1 cellular context compared by ENCODE assay signal in genomic region chr11:36478700-36479329, GRCh38.
TF ChIP-seq lines count a peak whose summit lies in the region.

No MANE protein-coding gene starts in this region.

TF ChIP-seq in GM23338, 12 proteins besides CTCF, POLR2A, EP300 and RAD21 (continued from another document):
- TF ChIP-seq ZNF462 (CRISPR knock-in tag; IDR thresholded peaks at IDR 0.05) (no peak), POLR2AphosphoS5 (IDR thresholded peaks at IDR 0.05; ENCODE audit: low read depth) (no peak), ETS1 (IDR thresholded peaks at IDR 0.05) (no peak), REST (IDR thresholded peaks at IDR 0.05; ENCODE audit: unreplicated experiment) (no peak)
TF ChIP-seq in GM23338: peak in this region for 0.
